ENCODE assay signal across 23 cellular contexts in the genomic region with DNA sequence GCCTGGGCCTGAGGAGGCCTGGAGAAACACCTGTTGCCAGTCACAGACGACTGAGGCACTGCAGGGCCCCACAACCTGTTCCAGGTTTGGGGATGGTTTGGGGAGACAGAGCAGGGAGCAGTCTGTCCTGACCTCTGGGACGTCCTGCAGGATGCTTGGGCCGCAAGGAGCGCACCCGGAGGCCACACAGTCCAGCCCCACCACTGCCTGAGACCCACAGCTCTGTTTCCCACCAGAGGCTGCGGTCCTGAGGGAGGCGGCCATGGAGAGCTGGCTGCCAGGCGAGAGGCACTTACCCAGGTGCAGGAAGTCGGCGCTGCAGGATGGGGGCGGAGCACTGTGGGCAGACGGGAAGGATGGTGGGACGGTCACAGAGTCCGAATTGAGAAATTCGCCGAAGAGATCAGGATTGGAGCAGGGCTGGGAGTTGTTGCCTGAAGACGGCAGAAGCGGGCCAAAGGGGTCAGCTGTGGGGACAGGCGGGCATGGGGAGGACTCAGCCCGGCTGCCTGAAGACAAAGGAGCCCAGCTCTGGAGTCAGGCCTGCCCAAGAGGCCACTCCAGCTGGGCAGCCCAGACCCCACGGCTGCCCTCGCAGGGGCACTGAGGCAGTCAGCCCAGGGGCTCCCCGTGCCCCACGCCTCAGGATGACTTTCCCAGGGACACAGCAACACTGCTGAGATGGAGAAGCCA. TPM values are rescaled to one million over a fixed set of nuclear protein-coding genes. Genes with fewer than 3 reads are reported as not detected.
DNase-seq lines count a peak whose midpoint lies in the region; ATAC-seq and TF ChIP-seq lines count a peak whose summit lies in the region.
"Had no signal": no experiment of that assay in that cellular context is flagged by ENCODE, and none has a peak within 500 bp of the region (broad histone marks: within the 10 kb centered on the region; RNA-seq: fewer than 3 reads in every experiment).

No MANE protein-coding gene starts in this region.

- H3K27me3 ChIP-seq in WERI-Rb-1 (ENCODE audit: insufficient read depth, low read depth, severe bottlenecking) (no peaks in the 10 kb centered on the region), lower lobe of right lung (ENCODE audit: low read depth) (no peaks in the 10 kb centered on the region)
- H3K27me3 ChIP-seq: BE2C had no signal

- no peaks in the 10 kb centered on the region for H3K4me1 ChIP-seq in lower lobe of right lung
- H3K4me1 ChIP-seq: BE2C had no signal

- peaks cover 30% of the 10 kb centered on the region for H3K36me3 Mint-ChIP-seq in WTC11
- H3K36me3 Mint-ChIP-seq in type B pancreatic cell: peaks cover 13% of the 10 kb centered on the region

- CTCF ChIA-PET in WTC11 (lab: Charles Lee): interaction anchor here (0.9 kb wide), 1 partner anchor 25 kb away, joined by 3 read pairs; no protein-coding TSS in a partner anchor

- H3K4me3 ChIP-seq in WERI-Rb-1 (ENCODE audit: low read depth, low read length) (no peak overlapping the region), lower lobe of right lung (no peak overlapping the region)

- peaks cover 79% of the 10 kb centered on the region for H3K36me3 ChIP-seq in WERI-Rb-1
- peaks cover 93% of the 10 kb centered on the region for H3K36me3 ChIP-seq in lower lobe of right lung

- H3K9me3 Mint-ChIP-seq in WTC11 (peaks cover 15% of the 10 kb centered on the region), type B pancreatic cell (peaks cover 6% of the 10 kb centered on the region)
- H3K9me3 Mint-ChIP-seq: HFFc6 had no signal

- peak overlapping the region; percentile 68; the same call in 1 of the 2 replicates for H3K27ac Mint-ChIP-seq in WTC11
- H3K27ac Mint-ChIP-seq in type B pancreatic cell: no peak overlapping the region
- H3K27ac Mint-ChIP-seq: HFFc6 had no signal

- DNase-seq in Right ventricle myocardium inferior (ENCODE audit: missing footprints) (peak; percentile 41), left ventricle myocardium superior (no peak), WTC11 (ENCODE audit: low spot score) (no peak), left lobe of liver (ENCODE audit: low spot score) (no peak), type B pancreatic cell (ENCODE audit: extremely low spot score, unreplicated experiment) (peak; percentile 60), WERI-Rb-1 (no peak), SW 1271 (lab: John Stamatoyannopoulos, UW) (no peak), lower lobe of right lung (no peak)
- DNase-seq: BE2C, DMS53, GDM1, HFFc6, IMR-90, NCI-H1092 treated with DMSO at 0.1 percent for 48 hours, NCI-H1436 treated with DMSO at 0.1 percent for 48 hours, NCI-H2029, NCI-H345, NCI-H524 treated with DMSO at 0.1 percent for 48 hours, NCI-H82, SHP77 treated with DMSO at 0.1 percent for 48 hours, SK-N-SH had no signal

- H3K4me3 Mint-ChIP-seq in WTC11: no peak overlapping the region
- H3K4me3 Mint-ChIP-seq in type B pancreatic cell: no peak overlapping the region
- H3K4me3 Mint-ChIP-seq: HFFc6 had no signal

- intact Hi-C loops in Right ventricle myocardium inferior (cut with DNase I): no loop called here
- intact Hi-C loops in left ventricle myocardium superior (cut with micrococcal nuclease): no loop called here
- intact Hi-C loops in lower lobe of right lung (cut with DNase I): no loop called here

- no peaks in the 10 kb centered on the region for H3K27me3 Mint-ChIP-seq in WTC11 (ENCODE audit: low read depth)
- no peaks in the 10 kb centered on the region for H3K27me3 Mint-ChIP-seq in type B pancreatic cell

- H3K9me3 ChIP-seq in WERI-Rb-1 (ENCODE audit: severe bottlenecking) (peaks cover 9% of the 10 kb centered on the region), lower lobe of right lung (no peaks in the 10 kb centered on the region)
- H3K9me3 ChIP-seq: BE2C, SK-N-SH had no signal

- H3K4me1 Mint-ChIP-seq in WTC11 (no peaks in the 10 kb centered on the region), type B pancreatic cell (ENCODE audit: unreplicated experiment) (no peaks in the 10 kb centered on the region)

- POLR2A ChIA-PET in WTC11 (lab: Charles Lee): no interaction called here

- ATAC-seq in Right ventricle myocardium inferior (no peak), left ventricle myocardium superior (no peak), WTC11 (no peak), left lobe of liver (peak; percentile 14), lower lobe of right lung (no peak)

- H3K27ac ChIP-seq in WERI-Rb-1 (no peak overlapping the region), lower lobe of right lung (no peak overlapping the region)
- H3K27ac ChIP-seq: HL-60, KMS-11 had no signal

- TF ChIP-seq CTCF in WTC11 (IDR thresholded peaks at IDR 0.05): no peak
- no peak for TF ChIP-seq CTCF in type B pancreatic cell (conservative IDR thresholded peaks at IDR 0.05)
- no peak for TF ChIP-seq CTCF in WERI-Rb-1 (IDR thresholded peaks at IDR 0.05; ENCODE audit: low read depth, low read length)
- no peak for TF ChIP-seq CTCF in lower lobe of right lung (IDR thresholded peaks at IDR 0.05)

TF ChIP-seq in WTC11, 78 proteins besides CTCF, POLR2A, EP300 and RAD21:
- TF ChIP-seq ZNF396 (CRISPR knock-in tag; IDR thresholded peaks at IDR 0.05; ENCODE audit: borderline replicate concordance) (no peak), ZNF232 (CRISPR knock-in tag; IDR thresholded peaks at IDR 0.05) (no peak), ZNF671 (CRISPR knock-in tag; IDR thresholded peaks at IDR 0.05) (no peak)
- TF ChIP-seq, protein P1, sequence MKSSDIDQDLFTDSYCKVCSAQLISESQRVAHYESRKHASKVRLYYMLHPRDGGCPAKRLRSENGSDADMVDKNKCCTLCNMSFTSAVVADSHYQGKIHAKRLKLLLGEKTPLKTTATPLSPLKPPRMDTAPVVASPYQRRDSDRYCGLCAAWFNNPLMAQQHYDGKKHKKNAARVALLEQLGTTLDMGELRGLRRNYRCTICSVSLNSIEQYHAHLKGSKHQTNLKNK (CRISPR knock-in tag; IDR thresholded peaks at IDR 0.05): no peak
TF ChIP-seq in WTC11: peak in this region for 0.

RNA-seq across cellular contexts. Expression of a gene that starts 40.3 kb away (rescaled TPM):
- total RNA-seq in Right ventricle myocardium inferior: 3.1 TPM
- 4.4 TPM for total RNA-seq in left ventricle myocardium superior
- 1.5 to 3.5 TPM (median 2.0 TPM) in 3 replicates for total RNA-seq in WTC11 (2021)
- 1.5 TPM for total RNA-seq in left lobe of liver
- total RNA-seq in type B pancreatic cell (ENCODE audit: low replicate concordance): 3.7 and 5.6 TPM in 2 replicates
- 3.9 TPM for total RNA-seq in lower lobe of right lung
- total RNA-seq: IMR-90 had no signal

Comparison
In these comparisons a context has a peak if more than half of its experiments do, and no peak if none do; other contexts are left out.
1. DNase-seq: peak in Right ventricle myocardium inferior (single experiment) and type B pancreatic cell (single experiment); none in left ventricle myocardium superior (single experiment), WTC11 (single experiment), left lobe of liver (single experiment), WERI-Rb-1 (single experiment), SW 1271 (0 of 2) and lower lobe of right lung (single experiment).